11 cellular contexts compared by ENCODE assay signal in the genomic region with DNA sequence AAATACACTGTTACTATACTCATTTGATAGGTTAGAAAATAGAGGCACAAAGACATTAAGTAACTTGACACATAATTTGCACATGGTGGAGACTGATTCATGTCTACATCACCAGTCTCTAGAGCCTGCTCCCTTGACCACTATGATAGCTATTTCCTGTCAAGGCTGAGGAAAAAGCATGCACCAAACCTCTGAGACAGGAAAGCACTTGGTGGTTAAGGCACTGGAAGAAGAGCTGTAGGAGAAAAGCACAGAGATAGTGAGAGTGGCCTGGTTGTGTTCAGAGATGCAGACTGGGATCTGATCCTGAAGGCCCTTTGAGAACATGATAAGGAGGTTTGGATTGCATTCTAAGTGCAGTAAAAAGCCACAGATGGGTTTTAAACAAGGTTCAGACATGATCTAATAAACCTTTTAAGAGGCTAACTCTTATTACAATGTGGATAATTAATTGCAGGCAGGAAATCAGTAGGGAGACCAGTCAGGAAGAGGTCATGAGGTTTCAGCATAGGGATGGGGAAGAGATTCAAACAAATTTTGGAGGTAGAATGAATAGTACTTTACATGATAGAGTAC.
DNase-seq lines count a peak whose midpoint lies in the region; ATAC-seq, FAIRE-seq and TF ChIP-seq lines count a peak whose summit lies in the region.
"Had no signal": no experiment of that assay in that cellular context is flagged by ENCODE, and none has a peak within 500 bp of the region (broad histone marks: within the 10 kb centered on the region; RNA-seq: fewer than 3 reads in every experiment).

No MANE protein-coding gene starts in this region.

- no peaks in the 10 kb centered on the region for H4K20me1 ChIP-seq in smooth muscle cell (ENCODE audit: low read depth)

- FAIRE-seq in H54 (lab: Jason Lieb, UNC) = peak; percentile 87

- H3K4me2 ChIP-seq in smooth muscle cell = peak overlapping the region; percentile 83

- peak overlapping the region; percentile 99 for H3K27ac ChIP-seq in smooth muscle cell (ENCODE audit: low read depth)
- H3K27ac ChIP-seq: gastroesophageal sphincter, testis had no signal

- H3K79me2 ChIP-seq in smooth muscle cell (ENCODE audit: low read depth) = peaks cover 5% of the 10 kb centered on the region

- H3K4me3 ChIP-seq in fibroblast of pulmonary artery (replicated peaks; ENCODE audit: low read depth, low read length) (no peak overlapping the region), smooth muscle cell (no peak overlapping the region)
- H3K4me3 ChIP-seq: gastroesophageal sphincter, PC-9, testis had no signal

- H2AFZ ChIP-seq in smooth muscle cell (ENCODE audit: low read depth) = no peak overlapping the region
- H2AFZ ChIP-seq: PC-9 had no signal

- no peaks in the 10 kb centered on the region for H3K36me3 ChIP-seq in smooth muscle cell (ENCODE audit: low read depth)
- H3K36me3 ChIP-seq: gastroesophageal sphincter had no signal

- H3F3A ChIP-seq in smooth muscle cell (ENCODE audit: low read depth) = peaks cover 22% of the 10 kb centered on the region

- no peak for ATAC-seq in HG02970 (IDR thresholded peaks at IDR 0.05; ENCODE audit: low FRiP score, unreplicated experiment)
- no peak for ATAC-seq in stimulated activated naive B cell treated with anti-CD40 and anti-IgM and Interleukin-4, amounts not matched to agents 10 μg/mL and 1 μg/mL and 100 μg/mL, for 72 hours (replicated peaks)
- ATAC-seq: gastroesophageal sphincter had no signal

- H3K4me1 Mint-ChIP-seq in activated CD4-positive, alpha-beta T cell treated with anti-CD3 and anti-CD28 coated beads, Interleukin-2, amount 10 ng/mL, durations not matched to agents 7 days and 5 days = peaks cover 6% of the 10 kb centered on the region
- H3K4me1 Mint-ChIP-seq in stimulated activated naive B cell treated with anti-CD40 and anti-IgM and Interleukin-4, amounts not matched to agents 10 μg/mL and 1 μg/mL and 100 μg/mL, for 72 hours = no peaks in the 10 kb centered on the region

- no peaks in the 10 kb centered on the region for H3K27me3 ChIP-seq in smooth muscle cell (ENCODE audit: low read depth)
- H3K27me3 ChIP-seq: gastroesophageal sphincter, testis had no signal

- peaks cover 3% of the 10 kb centered on the region for H3K27me3 Mint-ChIP-seq in activated CD4-positive, alpha-beta T cell treated with anti-CD3 and anti-CD28 coated beads, Interleukin-2, amount 10 ng/mL, durations not matched to agents 7 days and 5 days
- H3K27me3 Mint-ChIP-seq in stimulated activated naive B cell treated with anti-CD40 and anti-IgM and Interleukin-4, amounts not matched to agents 10 μg/mL and 1 μg/mL and 100 μg/mL, for 72 hours = peaks cover 0 to 5% of the 10 kb centered on the region in 2 donors

- H3K9me3 Mint-ChIP-seq in activated CD4-positive, alpha-beta T cell treated with anti-CD3 and anti-CD28 coated beads, Interleukin-2, amount 10 ng/mL, durations not matched to agents 7 days and 5 days = no peaks in the 10 kb centered on the region
- H3K9me3 Mint-ChIP-seq in stimulated activated naive B cell treated with anti-CD40 and anti-IgM and Interleukin-4, amounts not matched to agents 10 μg/mL and 1 μg/mL and 100 μg/mL, for 72 hours = no peaks in the 10 kb centered on the region

- no peak for DNase-seq in H54 (ENCODE audit: insufficient read length, low spot score)
- DNase-seq in RPMI7951 (ENCODE audit: low read depth) = peak; percentile 74
- DNase-seq in fibroblast of pulmonary artery (ENCODE audit: low read depth) = peak; percentile 84
- no peak for DNase-seq in smooth muscle cell (lab: John Stamatoyannopoulos, UW; ENCODE audit: unreplicated experiment)
- no peak for DNase-seq in activated CD4-positive, alpha-beta T cell treated with anti-CD3 and anti-CD28 coated beads, Interleukin-2, amount 10 ng/mL, durations not matched to agents 7 days and 5 days
- DNase-seq in stimulated activated naive B cell treated with anti-CD40 and anti-IgM and Interleukin-4, amounts not matched to agents 10 μg/mL and 1 μg/mL and 100 μg/mL, for 72 hours = no peak
- DNase-seq: NCI-H1092, PC-9, testis had no signal

- no peaks in the 10 kb centered on the region for H3K9me3 ChIP-seq in smooth muscle cell (replicated peaks; ENCODE audit: low read depth)
- H3K9me3 ChIP-seq: gastroesophageal sphincter, testis had no signal

- no peak overlapping the region for H3K4me3 Mint-ChIP-seq in activated CD4-positive, alpha-beta T cell treated with anti-CD3 and anti-CD28 coated beads, Interleukin-2, amount 10 ng/mL, durations not matched to agents 7 days and 5 days
- no peak overlapping the region for H3K4me3 Mint-ChIP-seq in stimulated activated naive B cell treated with anti-CD40 and anti-IgM and Interleukin-4, amounts not matched to agents 10 μg/mL and 1 μg/mL and 100 μg/mL, for 72 hours

- POLR2A ChIA-PET in activated CD4-positive, alpha-beta T cell treated with anti-CD3 and anti-CD28 coated beads, Interleukin-2, amount 10 ng/mL, durations not matched to agents 7 days and 5 days (lab: Charles Lee) = no interaction called here

- H3K36me3 Mint-ChIP-seq in activated CD4-positive, alpha-beta T cell treated with anti-CD3 and anti-CD28 coated beads, Interleukin-2, amount 10 ng/mL, durations not matched to agents 7 days and 5 days (ENCODE audit: low read depth) = no peaks in the 10 kb centered on the region
- no peaks in the 10 kb centered on the region for H3K36me3 Mint-ChIP-seq in stimulated activated naive B cell treated with anti-CD40 and anti-IgM and Interleukin-4, amounts not matched to agents 10 μg/mL and 1 μg/mL and 100 μg/mL, for 72 hours

- no peak overlapping the region for H3K27ac Mint-ChIP-seq in activated CD4-positive, alpha-beta T cell treated with anti-CD3 and anti-CD28 coated beads, Interleukin-2, amount 10 ng/mL, durations not matched to agents 7 days and 5 days
- H3K27ac Mint-ChIP-seq in stimulated activated naive B cell treated with anti-CD40 and anti-IgM and Interleukin-4, amounts not matched to agents 10 μg/mL and 1 μg/mL and 100 μg/mL, for 72 hours = no peak overlapping the region

- CTCF ChIA-PET in activated CD4-positive, alpha-beta T cell treated with anti-CD3 and anti-CD28 coated beads, Interleukin-2, amount 10 ng/mL, durations not matched to agents 7 days and 5 days (lab: Charles Lee) = no interaction called here

- TF ChIP-seq CTCF in fibroblast of pulmonary artery (IDR thresholded peaks at IDR 0.05; ENCODE audit: low read length, missing control alignments) (no peak), smooth muscle cell (IDR thresholded peaks at IDR 0.05; ENCODE audit: borderline replicate concordance, insufficient read depth, poor library complexity, severe bottlenecking) (no peak)

- H3K4me1 ChIP-seq in smooth muscle cell (ENCODE audit: low read depth) = peaks cover 28% of the 10 kb centered on the region
- H3K4me1 ChIP-seq: testis had no signal

- H3K9ac ChIP-seq in smooth muscle cell (ENCODE audit: low read depth) = peak overlapping the region; percentile 91

- no peak for TF ChIP-seq POLR2A in H54 (IDR thresholded peaks at IDR 0.05; ENCODE audit: low read depth, low read length)

Comparison
In these comparisons a context has a peak if more than half of its experiments do, and no peak if none do; other contexts are left out.
1. DNase-seq: peak in RPMI7951 (single experiment) and fibroblast of pulmonary artery (single experiment); none in H54 (single experiment), smooth muscle cell (single experiment), activated CD4-positive, alpha-beta T cell treated with anti-CD3 and anti-CD28 coated beads, Interleukin-2, amount 10 ng/mL, durations not matched to agents 7 days and 5 days (single experiment) and stimulated activated naive B cell treated with anti-CD40 and anti-IgM and Interleukin-4, amounts not matched to agents 10 μg/mL and 1 μg/mL and 100 μg/mL, for 72 hours (single experiment).